23 cellular contexts compared by ENCODE assay signal in genomic region chr15:61410656-61411055, GRCh38.
"Had no signal": no experiment of that assay in that cellular context is flagged by ENCODE, and none has a peak within 500 bp of the region (broad histone marks: within the 10 kb centered on the region; RNA-seq: fewer than 3 reads in every experiment).

No MANE protein-coding gene starts in this region.

- H3K9me3 ChIP-seq: SJSA1 had no signal

- H3K27me3 ChIP-seq: brain microvascular endothelial cell, cardiac muscle cell had no signal

- H3K4me1 ChIP-seq: SJSA1 had no signal

- H3K4me2 ChIP-seq: KMS-11 had no signal

- H3K36me3 ChIP-seq: brain microvascular endothelial cell, cardiac muscle cell, SJSA1 had no signal

- H3K27ac ChIP-seq: brain microvascular endothelial cell, cardiac muscle cell, KMS-11, SJSA1 had no signal

- H3K4me3 ChIP-seq: cardiac muscle cell, SJSA1 had no signal

- DNase-seq: activated CD4-positive, alpha-beta memory T cell treated with anti-CD3 and anti-CD28 coated beads, Interleukin-2, amount 10 ng/mL, durations not matched to agents 7 days and 5 days; activated CD4-positive, alpha-beta T cell treated with anti-CD3 and anti-CD28 coated beads, Interleukin-2, amount 50 U/mL, for 1 hour; activated CD4-positive, CD25-positive, alpha-beta regulatory T cell; activated CD8-positive, alpha-beta memory T cell treated with anti-CD3 and anti-CD28 coated beads, Interleukin-2, amount 50 U/mL, for 4 hours; activated gamma-delta T cell treated with Interleukin-2 at 50 U/mL for 16 hours; activated naive CD4-positive, alpha-beta T cell treated with anti-CD3 and anti-CD28 coated beads, Interleukin-2, amount 10 ng/mL, durations not matched to agents 7 days and 5 days; activated naive CD8-positive, alpha-beta T cell treated with anti-CD3 and anti-CD28 coated beads for 36 hours; activated T-cell treated with anti-CD3 and anti-CD28 coated beads, Interleukin-2, amount 50 U/mL, for 72 hours; brain microvascular endothelial cell; MV-4-11; NCI-H1105; NCI-H1436; NCI-H187; NCI-H2081; NCI-H446; NCI-H524; SHP77; T-cell; T-helper 2 cell; T1000 had no signal

- H3K9ac ChIP-seq: KMS-11 had no signal
